Comparison of ENCODE assay signal across 1 cellular context in the genomic region with DNA sequence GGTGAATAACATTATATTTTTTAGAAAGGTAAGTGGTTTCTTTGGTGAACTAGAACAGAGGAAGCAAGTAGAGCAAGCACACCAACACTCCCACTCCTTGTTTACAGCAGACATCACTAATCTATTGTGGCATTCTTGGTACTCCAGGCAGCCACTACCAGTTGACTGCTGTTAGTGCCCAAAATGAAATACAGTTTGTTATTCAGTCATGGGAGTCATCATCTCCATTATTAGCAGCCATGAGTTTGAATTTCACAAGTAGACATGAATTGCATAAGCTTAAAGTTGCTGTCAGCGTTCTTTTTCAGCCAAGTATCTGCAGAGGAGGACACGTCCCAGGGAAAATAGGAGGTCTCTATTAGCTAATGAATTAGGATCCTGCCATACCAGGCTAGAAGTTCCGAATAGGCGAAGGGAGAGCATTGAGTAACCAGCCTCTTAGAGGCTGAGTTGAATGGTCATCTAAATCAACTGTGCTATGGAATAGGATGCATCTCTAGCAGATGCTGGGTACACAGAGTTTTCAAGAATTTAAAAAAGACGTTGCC.
A peak's percentile ranks its signal among the peaks of the same experiment; 100 is the strongest.
TF ChIP-seq lines count a peak whose summit lies in the region.

No MANE protein-coding gene starts in this region.

TF ChIP-seq in H1, 55 proteins besides CTCF, POLR2A, EP300 and RAD21:
- no peak for TF ChIP-seq SAP30 (IDR thresholded peaks at IDR 0.05; ENCODE audit: insufficient read depth, insufficient replicate concordance, low read length)
- TF ChIP-seq GTF2F1 (IDR thresholded peaks at IDR 0.05; ENCODE audit: borderline replicate concordance, low read depth, low read length), result no peak
- TF ChIP-seq RFX5 (IDR thresholded peaks at IDR 0.05; ENCODE audit: borderline replicate concordance, low read depth, low read length), result no peak
- no peak for TF ChIP-seq YY1 (IDR thresholded peaks at IDR 0.05; ENCODE audit: low read depth, low read length)
- TF ChIP-seq NANOG (IDR thresholded peaks at IDR 0.05; ENCODE audit: insufficient read depth, low read depth, low read length, poor library complexity, severe bottlenecking), result no peak
- TF ChIP-seq SRF (IDR thresholded peaks at IDR 0.05; ENCODE audit: low read depth, low read length), result peak; percentile 35; the same call in 1 of the 2 replicates
- TF ChIP-seq TEAD4 (IDR thresholded peaks at IDR 0.05; ENCODE audit: low read depth, low read length), result no peak
- no peak for TF ChIP-seq SIX5 (IDR thresholded peaks at IDR 0.05; ENCODE audit: low read depth, low read length)
- TF ChIP-seq, protein P1, sequence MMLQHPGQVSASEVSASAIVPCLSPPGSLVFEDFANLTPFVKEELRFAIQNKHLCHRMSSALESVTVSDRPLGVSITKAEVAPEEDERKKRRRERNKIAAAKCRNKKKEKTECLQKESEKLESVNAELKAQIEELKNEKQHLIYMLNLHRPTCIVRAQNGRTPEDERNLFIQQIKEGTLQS (IDR thresholded peaks at IDR 0.05; ENCODE audit: insufficient read depth, low read depth, low read length), result no peak
